10 cellular contexts compared by ENCODE assay signal in genomic region chr17:75459590-75460267, GRCh38. TPM values are rescaled to one million over a fixed set of nuclear protein-coding genes. Genes with fewer than 3 reads are reported as not detected.
DNase-seq lines count a peak whose midpoint lies in the region; ATAC-seq and TF ChIP-seq lines count a peak whose summit lies in the region.
"Had no signal": no experiment of that assay in that cellular context is flagged by ENCODE, and none has a peak within 500 bp of the region (broad histone marks: within the 10 kb centered on the region; RNA-seq: fewer than 3 reads in every experiment).

No MANE protein-coding gene starts in this region.

- H3K4me1 ChIP-seq in liver (ENCODE audit: control insufficient read depth in 4 of 4, insufficient read depth in 4 of 4, low read length in 3 of 4) = peaks cover 2 to 20% (median 17%) of the 10 kb centered on the region in 4 donors
- H3K4me1 ChIP-seq in SJCRH30 = no peaks in the 10 kb centered on the region

- no peaks in the 10 kb centered on the region for H3K27me3 Mint-ChIP-seq in activated T-cell treated with anti-CD3 and anti-CD28 coated beads, Interleukin-2, amount 50 U/mL, for 72 hours (ENCODE audit: low read depth)
- no peaks in the 10 kb centered on the region for H3K27me3 Mint-ChIP-seq in activated T-cell treated with anti-CD3 and anti-CD28 coated beads, Interleukin-2, amount 50 U/mL, for 4 hours (ENCODE audit: low read depth)
- H3K27me3 Mint-ChIP-seq in type B pancreatic cell = no peaks in the 10 kb centered on the region
- H3K27me3 Mint-ChIP-seq: activated CD4-positive, alpha-beta T cell treated with anti-CD3 and anti-CD28 coated beads for 36 hours had no signal

- no peaks in the 10 kb centered on the region for H3K9me3 ChIP-seq in WERI-Rb-1 (ENCODE audit: severe bottlenecking)
- no peaks in the 10 kb centered on the region for H3K9me3 ChIP-seq in liver (ENCODE audit: control insufficient read depth in 4 of 4, low read length in 3 of 4)
- H3K9me3 ChIP-seq in SJCRH30 (replicated peaks) = no peaks in the 10 kb centered on the region
- H3K9me3 ChIP-seq: A549 had no signal

- peak overlapping the region; percentile 35 for H3K27ac ChIP-seq in WERI-Rb-1
- H3K27ac ChIP-seq in liver (ENCODE audit: low read depth in 1 of 2, low read length in 2 of 2) = peak overlapping the region; percentile 21 to 40
- H3K27ac ChIP-seq in SJCRH30 = no peak overlapping the region
- H3K27ac ChIP-seq: A549 had no signal

- no peak for ATAC-seq in activated T-cell treated with anti-CD3 and anti-CD28 coated beads, Interleukin-2, amount 50 U/mL, for 72 hours (replicated peaks in 1 of 2)
- no peak for ATAC-seq in activated T-cell treated with anti-CD3 and anti-CD28 coated beads, Interleukin-2, amount 50 U/mL, for 4 hours
- ATAC-seq in HG02588 (IDR thresholded peaks at IDR 0.05; ENCODE audit: unreplicated experiment) = no peak
- ATAC-seq: A549; activated CD4-positive, alpha-beta T cell treated with anti-CD3 and anti-CD28 coated beads for 36 hours had no signal

- H3K27me3 ChIP-seq in WERI-Rb-1 (ENCODE audit: insufficient read depth, low read depth, severe bottlenecking) (no peaks in the 10 kb centered on the region), liver (ENCODE audit: control insufficient read depth in 4 of 4, insufficient read depth in 4 of 4, low read length in 3 of 4) (no peaks in the 10 kb centered on the region), SJCRH30 (no peaks in the 10 kb centered on the region)

- no peaks in the 10 kb centered on the region for H3K9me3 Mint-ChIP-seq in activated T-cell treated with anti-CD3 and anti-CD28 coated beads, Interleukin-2, amount 50 U/mL, for 72 hours
- H3K9me3 Mint-ChIP-seq in activated T-cell treated with anti-CD3 and anti-CD28 coated beads, Interleukin-2, amount 50 U/mL, for 4 hours = no peaks in the 10 kb centered on the region
- H3K9me3 Mint-ChIP-seq in type B pancreatic cell = no peaks in the 10 kb centered on the region

- TF ChIP-seq CTCF in WERI-Rb-1 (IDR thresholded peaks at IDR 0.05; ENCODE audit: low read depth, low read length) (no peak), liver (IDR thresholded peaks at IDR 0.05; ENCODE audit: low read depth, low read length, missing input control) (no peak), type B pancreatic cell (conservative IDR thresholded peaks at IDR 0.05) (no peak)

- H3K36me3 Mint-ChIP-seq in activated T-cell treated with anti-CD3 and anti-CD28 coated beads, Interleukin-2, amount 50 U/mL, for 72 hours (ENCODE audit: insufficient read depth in 2 of 2) = peaks cover 0 to 2% of the 10 kb centered on the region in 2 donors
- H3K36me3 Mint-ChIP-seq in activated T-cell treated with anti-CD3 and anti-CD28 coated beads, Interleukin-2, amount 50 U/mL, for 4 hours (ENCODE audit: insufficient read depth) = peaks cover 3% of the 10 kb centered on the region
- peaks cover 9% of the 10 kb centered on the region for H3K36me3 Mint-ChIP-seq in type B pancreatic cell

- DNase-seq in activated T-cell treated with anti-CD3 and anti-CD28 coated beads, Interleukin-2, amount 50 U/mL, for 72 hours = no peak
- no peak for DNase-seq in activated T-cell treated with anti-CD3 and anti-CD28 coated beads, Interleukin-2, amount 50 U/mL, for 4 hours
- DNase-seq in WERI-Rb-1 = no peak
- no peak for DNase-seq in type B pancreatic cell (ENCODE audit: extremely low spot score, unreplicated experiment)
- DNase-seq in SJCRH30 = no peak
- DNase-seq in NCI-H524 treated with DMSO at 0.1 percent for 48 hours (lab: John Stamatoyannopoulos, UW) = no peak
- DNase-seq: activated CD4-positive, alpha-beta T cell treated with anti-CD3 and anti-CD28 coated beads for 36 hours had no signal

- H3K9ac ChIP-seq in liver (ENCODE audit: low read depth in 1 of 2, low read length in 2 of 2) = no peak overlapping the region

- no peak overlapping the region for H3K4me3 Mint-ChIP-seq in activated T-cell treated with anti-CD3 and anti-CD28 coated beads, Interleukin-2, amount 50 U/mL, for 72 hours
- no peak overlapping the region for H3K4me3 Mint-ChIP-seq in activated T-cell treated with anti-CD3 and anti-CD28 coated beads, Interleukin-2, amount 50 U/mL, for 4 hours
- H3K4me3 Mint-ChIP-seq in type B pancreatic cell = peak overlapping the region; percentile 73
- H3K4me3 Mint-ChIP-seq: activated CD4-positive, alpha-beta T cell treated with anti-CD3 and anti-CD28 coated beads for 36 hours had no signal

- H3K36me3 ChIP-seq in WERI-Rb-1 (peaks cover under 1% of the 10 kb centered on the region; the same call in 1 of the 2 replicates), liver (ENCODE audit: control insufficient read depth in 4 of 4, insufficient read depth in 3 of 4, low read depth in 1 of 4, low read length in 3 of 4) (no peaks in the 10 kb centered on the region), SJCRH30 (no peaks in the 10 kb centered on the region)

- no peak overlapping the region for H3K4me3 ChIP-seq in WERI-Rb-1 (ENCODE audit: low read depth, low read length)
- no peak overlapping the region for H3K4me3 ChIP-seq in liver (ENCODE audit: low read depth in 1 of 3, low read length in 3 of 3)
- H3K4me3 ChIP-seq in SJCRH30 = no peak overlapping the region
- H3K4me3 ChIP-seq: A549 had no signal

- TF ChIP-seq RAD21 in liver (IDR thresholded peaks at IDR 0.05) = no peak

- peaks cover 34% of the 10 kb centered on the region for H3K4me1 Mint-ChIP-seq in activated T-cell treated with anti-CD3 and anti-CD28 coated beads, Interleukin-2, amount 50 U/mL, for 72 hours (ENCODE audit: low read depth)
- H3K4me1 Mint-ChIP-seq in activated T-cell treated with anti-CD3 and anti-CD28 coated beads, Interleukin-2, amount 50 U/mL, for 4 hours (ENCODE audit: low read depth) = peaks cover 41% of the 10 kb centered on the region
- H3K4me1 Mint-ChIP-seq in type B pancreatic cell (ENCODE audit: unreplicated experiment) = peaks cover 32% of the 10 kb centered on the region

- 65% methylated on average over 9 of the region's 9 CpGs for WGBS in liver

- peak overlapping the region; percentile 10 for H3K27ac Mint-ChIP-seq in activated T-cell treated with anti-CD3 and anti-CD28 coated beads, Interleukin-2, amount 50 U/mL, for 72 hours
- peak overlapping the region; percentile 78 for H3K27ac Mint-ChIP-seq in type B pancreatic cell
- H3K27ac Mint-ChIP-seq: activated CD4-positive, alpha-beta T cell treated with anti-CD3 and anti-CD28 coated beads for 36 hours had no signal

TF ChIP-seq in liver, 16 proteins besides CTCF, POLR2A, EP300 and RAD21 (continues in another document):
- TF ChIP-seq SP1 (IDR thresholded peaks at IDR 0.05) = peak; percentile 48
- no peak for TF ChIP-seq EGR1 (IDR thresholded peaks at IDR 0.05; ENCODE audit: low read depth in 2 of 2)
- TF ChIP-seq REST (IDR thresholded peaks at IDR 0.05) = no peak
- TF ChIP-seq HNF4G (IDR thresholded peaks at IDR 0.05) = no peak

RNA-seq across cellular contexts. Expression of gene TMEM94, which starts 3.3 kb away (rescaled TPM):
- total RNA-seq in activated T-cell treated with anti-CD3 and anti-CD28 coated beads, Interleukin-2, amount 50 U/mL, for 72 hours = 10 to 100 TPM; 70.7 to 76.4 TPM
- 10 to 100 TPM; 44.0 to 49.6 (median 46.6) TPM for total RNA-seq in activated T-cell treated with anti-CD3 and anti-CD28 coated beads, Interleukin-2, amount 50 U/mL, for 4 hours
- 10 to 100 TPM; 19.2 to 31.0 TPM for total RNA-seq in liver
- polyA plus RNA-seq in liver = 10 to 100 TPM; 15.6 to 20.9 TPM
- total RNA-seq in type B pancreatic cell (ENCODE audit: low replicate concordance) = 86.5 and 112 TPM in 2 replicates
- 43.5 and 55.6 TPM in 2 replicates for total RNA-seq in SJCRH30 (2014; rRNA removed; shearing (Covaris generic))

RNA-seq across cellular contexts. Expression of gene GRB2, which starts 54.3 kb away (rescaled TPM):
- total RNA-seq in activated T-cell treated with anti-CD3 and anti-CD28 coated beads, Interleukin-2, amount 50 U/mL, for 72 hours = 100 to 1,000 TPM; 209 to 218 TPM
- total RNA-seq in activated T-cell treated with anti-CD3 and anti-CD28 coated beads, Interleukin-2, amount 50 U/mL, for 4 hours = 100 to 1,000 TPM; 186 to 210 (median 207) TPM
- total RNA-seq in liver (10 to 100 TPM; 49.3 to 91.8 TPM), type B pancreatic cell (ENCODE audit: low replicate concordance) (65.3 and 76.0 TPM in 2 replicates)
- 10 to 100 TPM; 36.0 to 49.9 TPM for polyA plus RNA-seq in liver
- total RNA-seq in SJCRH30 (2014; rRNA removed; shearing (Covaris generic)) = 91.8 and 92.9 TPM in 2 replicates

RNA-seq across cellular contexts. Expression of gene CASKIN2, which starts 55.6 kb away (rescaled TPM):
- total RNA-seq in activated T-cell treated with anti-CD3 and anti-CD28 coated beads, Interleukin-2, amount 50 U/mL, for 72 hours = 1 to 10 TPM; 4.1 to 6.6 TPM
- total RNA-seq in activated T-cell treated with anti-CD3 and anti-CD28 coated beads, Interleukin-2, amount 50 U/mL, for 4 hours = 1 to 10 TPM; 4.3 to 6.0 (median 5.9) TPM
- total RNA-seq in liver = 10 to 100 TPM in 1 of 2 donors, 1 to 10 TPM in 1; 5.9 to 11.4 TPM
- 10 to 100 TPM in 1 of 2 donors, 1 to 10 TPM in 1; 2.3 to 12.1 TPM for polyA plus RNA-seq in liver
- total RNA-seq in type B pancreatic cell (ENCODE audit: low replicate concordance) = 29.5 and 31.2 TPM in 2 replicates
- total RNA-seq in SJCRH30 (2014; rRNA removed; shearing (Covaris generic)) = 6.9 and 9.3 TPM in 2 replicates

RNA-seq across cellular contexts. Expression of gene TSEN54, which starts 56.6 kb away (rescaled TPM):
- total RNA-seq in activated T-cell treated with anti-CD3 and anti-CD28 coated beads, Interleukin-2, amount 50 U/mL, for 72 hours = 10 to 100 TPM; 34.8 to 49.5 TPM
- 10 to 100 TPM; 64.1 to 76.2 (median 71.5) TPM for total RNA-seq in activated T-cell treated with anti-CD3 and anti-CD28 coated beads, Interleukin-2, amount 50 U/mL, for 4 hours
- total RNA-seq in liver = 10 to 100 TPM; 10.8 to 15.1 TPM
- polyA plus RNA-seq in liver = 10 to 100 TPM in 1 of 2 donors, 1 to 10 TPM in 1; 9.1 to 13.9 TPM
- total RNA-seq in type B pancreatic cell (ENCODE audit: low replicate concordance) = 28.4 and 41.0 TPM in 2 replicates
- total RNA-seq in SJCRH30 (2014; rRNA removed; shearing (Covaris generic)) = 34.3 and 44.8 TPM in 2 replicates
